Comparison of ENCODE assay signal across 8 cellular contexts in the genomic region with DNA sequence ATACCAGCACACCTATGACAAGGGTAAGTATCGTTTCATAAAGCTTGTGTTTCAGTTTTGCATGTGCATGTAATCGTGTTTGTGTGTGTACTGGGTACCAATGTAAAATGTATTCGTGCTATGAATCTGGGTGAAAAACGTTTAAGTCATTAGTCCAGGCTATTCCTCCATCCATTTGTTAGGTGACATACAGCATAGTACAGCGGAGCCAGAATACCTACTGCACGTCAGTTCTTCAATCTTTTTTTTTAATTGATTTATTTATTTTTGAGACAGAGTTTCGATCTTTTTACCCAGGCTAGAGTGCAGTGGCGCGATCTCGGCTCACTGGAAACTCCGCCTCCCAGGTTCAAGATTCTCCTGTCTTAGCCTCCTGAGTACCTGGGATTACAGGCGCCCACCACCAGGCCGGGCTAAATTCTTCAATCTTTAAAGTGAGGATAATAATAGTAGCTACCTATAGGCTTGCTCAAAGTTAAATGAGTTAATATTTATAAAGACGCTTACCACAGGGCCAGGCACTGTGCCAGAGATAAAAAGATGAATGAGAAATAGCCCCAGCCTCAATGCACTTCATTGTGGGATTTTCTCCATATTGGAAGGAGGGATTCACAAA. TPM values are rescaled to one million over a fixed set of nuclear protein-coding genes. Genes with fewer than 3 reads are reported as not detected.
A peak's percentile ranks its signal among the peaks of the same experiment; 100 is the strongest.
DNase-seq lines count a peak whose midpoint lies in the region; ATAC-seq and TF ChIP-seq lines count a peak whose summit lies in the region.

No MANE protein-coding gene starts in this region.

- no peaks in the 10 kb centered on the region for H3K9me3 ChIP-seq in Panc1 (ENCODE audit: control insufficient read depth, insufficient read depth, low read depth, low read length)

- TF ChIP-seq CTCF in Panc1 (IDR thresholded peaks at IDR 0.05) = no peak

- in situ Hi-C loops in Panc1 (cut with HindIII; ENCODE audit: low pct_unique_long_range_greater_than_20kb, low sequenced_read_pairs) = no loop called here

- 0 out of 2 replicates have a peak, but pooled peaks cover 6% of the 10 kb centered on the region for H3K4me1 ChIP-seq in Panc1 (ENCODE audit: control insufficient read depth, insufficient read depth, low read length)
- H3K4me1 ChIP-seq in rectal smooth muscle tissue (ENCODE audit: control insufficient read depth, insufficient read depth, low read length) = peaks cover 16% of the 10 kb centered on the region

- ATAC-seq in Panc1 = peak; percentile 18; the same call in 1 of the 2 replicates
- ATAC-seq in esophagus mucosa = peak; percentile 1
- no peak for ATAC-seq in HG02642 (IDR thresholded peaks at IDR 0.05; ENCODE audit: poor library complexity, unreplicated experiment)

- TSS peak; percentile 85 for BruUV-seq in Panc1 (replicated peaks; lab: Mats Ljungman, UMichigan)

- no peaks in the 10 kb centered on the region for H3K27me3 ChIP-seq in Panc1 (ENCODE audit: control insufficient read depth, insufficient read depth, low read length)
- H3K27me3 ChIP-seq in rectal smooth muscle tissue (ENCODE audit: control insufficient read depth, insufficient read depth, low read length) = no peaks in the 10 kb centered on the region

- CTCF ChIA-PET in Panc1 (lab: Charles Lee) = interaction anchor here (0.6 to 0.8 kb wide), 4 partner anchors 44 to 844 kb away, joined by 3 to 7 read pairs (median 6); a partner anchor contains a TSS

- POLR2A ChIA-PET in Panc1 (lab: Charles Lee) = interaction anchor here (0.7 to 1.0 kb wide), 2 partner anchors 160 to 221 kb away, joined by 3 to 4 read pairs; no protein-coding TSS in a partner anchor

- intact Hi-C loops in Panc1 (cut with micrococcal nuclease; ENCODE audit: unreplicated experiment) = loop anchor here (5.0 to 10.0 kb wide), 2 partner anchors 44 to 74 kb away; a partner anchor contains a TSS

- peak overlapping the region; percentile 47 for H3K9ac ChIP-seq in rectal smooth muscle tissue (ENCODE audit: low read length)

- H3K27ac ChIP-seq in Panc1 (ENCODE audit: low read length) = peak overlapping the region; percentile 89
- peak overlapping the region; percentile 90 for H3K27ac ChIP-seq in rectal smooth muscle tissue (ENCODE audit: low read depth, low read length)

- peak; percentile 51 for DNase-seq in NCI-H146 (lab: John Stamatoyannopoulos, UW)
- no peak for DNase-seq in NCI-H146 treated with DMSO at 0.1 percent for 48 hours (lab: John Stamatoyannopoulos, UW; ENCODE audit: unreplicated experiment)
- DNase-seq in Panc1 (ENCODE audit: low read depth, low spot score) = no peak
- no peak for DNase-seq in Kasumi-1 (lab: John Stamatoyannopoulos, UW)
- DNase-seq in activated CD8-positive, alpha-beta memory T cell treated with anti-CD3 and anti-CD28 coated beads, Interleukin-2, amount 50 U/mL, for 4 hours = no peak

- peaks cover 23% of the 10 kb centered on the region for H3K36me3 ChIP-seq in Panc1 (ENCODE audit: control insufficient read depth, insufficient read depth, low read length)
- H3K36me3 ChIP-seq in rectal smooth muscle tissue (ENCODE audit: control insufficient read depth, insufficient read depth, low read length) = peaks cover 9% of the 10 kb centered on the region

- H3K4me3 ChIP-seq in Panc1 (ENCODE audit: low read depth in 2 of 2, low read length in 2 of 2) = peak overlapping the region; percentile 44 to 63
- H3K4me3 ChIP-seq in rectal smooth muscle tissue (ENCODE audit: low read length) = peak overlapping the region; percentile 58

RNA-seq across cellular contexts. Expression of a gene that starts 0.6 kb away (rescaled TPM):
- total RNA-seq in Panc1 (2021; ENCODE audit: unreplicated experiment) = 46.4 TPM
- polyA plus RNA-seq in Panc1 (2012; ENCODE audit: insufficient read length) = 199 TPM
- 52.8 TPM for total RNA-seq in esophagus mucosa

RNA-seq across cellular contexts. Expression of a gene that starts 20.2 kb away (rescaled TPM):
- total RNA-seq in Panc1 (2021; ENCODE audit: unreplicated experiment) (6.9 TPM), esophagus mucosa (4.3 TPM)
- polyA plus RNA-seq in Panc1 (2012; ENCODE audit: insufficient read length) = 3.0 TPM

RNA-seq across cellular contexts. Expression of a gene that starts 38.9 kb away (rescaled TPM):
- total RNA-seq in Panc1 (2021; ENCODE audit: unreplicated experiment) (0.90 TPM), esophagus mucosa (68.1 TPM)
- 1.7 TPM for polyA plus RNA-seq in Panc1 (2012; ENCODE audit: insufficient read length)

RNA-seq across cellular contexts. Expression of a gene that starts 44.0 kb away (rescaled TPM):
- total RNA-seq in Panc1 (2021; ENCODE audit: unreplicated experiment) (20.7 TPM), esophagus mucosa (16.0 TPM)
- polyA plus RNA-seq in Panc1 (2012; ENCODE audit: insufficient read length) = 25.3 TPM

Comparison
In these comparisons a context has a peak if more than half of its experiments do, and no peak if none do; other contexts are left out.
1. RNA of a gene that starts 38.9 kb away (total RNA-seq): 68.1 TPM in esophagus mucosa (single experiment); 0.90 TPM in Panc1 (single experiment); every median in the first group is over 10 times any median in the second.